In the genomic region with DNA sequence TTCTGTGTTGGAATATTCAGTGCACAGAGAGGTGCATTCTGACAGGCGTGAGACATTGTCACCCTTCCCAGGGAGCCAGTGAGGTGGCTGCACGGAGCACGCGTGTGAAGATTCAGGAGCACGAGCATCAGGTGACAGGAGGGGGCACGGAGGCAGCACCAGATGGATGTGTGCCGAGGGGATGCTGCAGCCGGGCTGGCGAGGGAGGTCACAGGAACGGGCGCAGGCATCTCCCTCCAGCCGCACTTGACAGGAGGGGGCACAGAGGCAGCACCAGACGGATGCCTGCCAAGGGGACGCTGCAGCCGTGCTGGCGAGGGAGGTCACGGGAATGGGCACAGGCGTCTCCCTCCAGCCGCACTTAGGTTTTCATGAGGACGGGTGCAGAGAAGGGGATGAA, we compare ENCODE assay signal across 1 cellular context.
TF ChIP-seq lines count a peak whose summit lies in the region.

No MANE protein-coding gene starts in this region.

TF ChIP-seq in IMR-90, 13 proteins besides CTCF, POLR2A, EP300 and RAD21:
- TF ChIP-seq MAFK (IDR thresholded peaks at IDR 0.05; ENCODE audit: low read depth, low read length), result no peak
- TF ChIP-seq SMC3 (IDR thresholded peaks at IDR 0.05; ENCODE audit: low read depth, low read length), result no peak
- TF ChIP-seq BHLHE40 (IDR thresholded peaks at IDR 0.05; ENCODE audit: low read depth, low read length), result no peak
